In genomic region chr4:6732441-6733357, GRCh38 we compare ENCODE assay signal across 1 cellular context.
TF ChIP-seq lines count a peak whose summit lies in the region.

No MANE protein-coding gene starts in this region.

TF ChIP-seq in HepG2, 621 proteins besides CTCF, POLR2A, EP300 and RAD21 (continued from another document and continues in another):
- TF ChIP-seq AKNA (CRISPR knock-in tag; IDR thresholded peaks at IDR 0.05; ENCODE audit: borderline replicate concordance), result no peak
- TF ChIP-seq SSRP1 (CRISPR knock-in tag; IDR thresholded peaks at IDR 0.05), result no peak
- TF ChIP-seq ZFP82 (CRISPR knock-in tag; IDR thresholded peaks at IDR 0.05; ENCODE audit: borderline replicate concordance), result 0 out of 2 replicates have a peak, but pooled peaks have one; percentile 20
- 0 out of 2 replicates have a peak, but pooled peaks have one; percentile 6 for TF ChIP-seq GZF1 (CRISPR knock-in tag; IDR thresholded peaks at IDR 0.05)
- TF ChIP-seq ARID2 (CRISPR knock-in tag; IDR thresholded peaks at IDR 0.05; ENCODE audit: borderline replicate concordance), result no peak
- no peak for TF ChIP-seq ZNF761 (CRISPR knock-in tag; conservative IDR thresholded peaks at IDR 0.05)
- no peak for TF ChIP-seq TRIM22 (IDR thresholded peaks at IDR 0.05)
- no peak for TF ChIP-seq ZNF543 (CRISPR knock-in tag; IDR thresholded peaks at IDR 0.05)
- TF ChIP-seq ATF3 (CRISPR knock-in tag; IDR thresholded peaks at IDR 0.05), result peak; percentile 61; the same call in 1 of the 2 replicates
- no peak for TF ChIP-seq CEBPG (CRISPR knock-in tag; IDR thresholded peaks at IDR 0.05)
- TF ChIP-seq ZNF552 (CRISPR knock-in tag; IDR thresholded peaks at IDR 0.05; ENCODE audit: borderline replicate concordance), result no peak
- TF ChIP-seq MEF2D (CRISPR knock-in tag; IDR thresholded peaks at IDR 0.05), result peak; percentile 40; the same call in 1 of the 2 replicates
- peak; percentile 99 for TF ChIP-seq NFE2L1 (CRISPR knock-in tag; IDR thresholded peaks at IDR 0.05; ENCODE audit: borderline replicate concordance)
- TF ChIP-seq MTA1 (CRISPR knock-in tag; IDR thresholded peaks at IDR 0.05; ENCODE audit: borderline replicate concordance), result no peak; the same call in 1 of the 2 replicates
- TF ChIP-seq ZNF703 (CRISPR knock-in tag; IDR thresholded peaks at IDR 0.05; ENCODE audit: borderline replicate concordance), result no peak
- no peak; the same call in 1 of the 2 replicates for TF ChIP-seq ZNF598 (CRISPR knock-in tag; IDR thresholded peaks at IDR 0.05; ENCODE audit: borderline replicate concordance)
- TF ChIP-seq ELK4 (CRISPR knock-in tag; IDR thresholded peaks at IDR 0.05; ENCODE audit: borderline replicate concordance), result no peak
- TF ChIP-seq DMTF1 (CRISPR knock-in tag; IDR thresholded peaks at IDR 0.05), result no peak
- TF ChIP-seq ATF2 (CRISPR knock-in tag; IDR thresholded peaks at IDR 0.05), result 0 out of 2 replicates have a peak, but pooled peaks have one; percentile 16
- TF ChIP-seq PTBP1 (IDR thresholded peaks at IDR 0.05; ENCODE audit: low read depth, low read length, poor library complexity, severe bottlenecking), result no peak
- no peak for TF ChIP-seq ZNF207 (IDR thresholded peaks at IDR 0.05; ENCODE audit: borderline replicate concordance)
- no peak for TF ChIP-seq GPBP1L1 (CRISPR knock-in tag; IDR thresholded peaks at IDR 0.05)
- TF ChIP-seq HNRNPUL1 (IDR thresholded peaks at IDR 0.05; ENCODE audit: low read depth, low read length), result no peak
- no peak for TF ChIP-seq PBX3 (CRISPR knock-in tag; IDR thresholded peaks at IDR 0.05; ENCODE audit: borderline replicate concordance)
- TF ChIP-seq ATAD3A (CRISPR knock-in tag; IDR thresholded peaks at IDR 0.05), result no peak
- peak; percentile 54 for TF ChIP-seq RARA (CRISPR knock-in tag; IDR thresholded peaks at IDR 0.05)
- peak; percentile 91 for TF ChIP-seq POLR2G (IDR thresholded peaks at IDR 0.05; ENCODE audit: low read depth, low read length)
- no peak for TF ChIP-seq ZBTB38 (CRISPR knock-in tag; IDR thresholded peaks at IDR 0.05)
- TF ChIP-seq AFF4 (CRISPR knock-in tag; IDR thresholded peaks at IDR 0.05), result 0 out of 2 replicates have a peak, but pooled peaks have one; percentile 12
- peak; percentile 73; the same call in 1 of the 2 replicates for TF ChIP-seq BRD4 (CRISPR knock-in tag; IDR thresholded peaks at IDR 0.05)
- TF ChIP-seq SIN3B (IDR thresholded peaks at IDR 0.05; ENCODE audit: low read length), result no peak
- TF ChIP-seq STAT6 (CRISPR knock-in tag; IDR thresholded peaks at IDR 0.05; ENCODE audit: borderline replicate concordance), result no peak; the same call in 1 of the 2 replicates
- TF ChIP-seq NFIB (CRISPR knock-in tag; IDR thresholded peaks at IDR 0.05; ENCODE audit: borderline replicate concordance), result no peak
- TF ChIP-seq FOSL1 (CRISPR knock-in tag; IDR thresholded peaks at IDR 0.05; ENCODE audit: borderline replicate concordance), result peak; percentile 48; the same call in 1 of the 2 replicates
